Comparison of ENCODE assay signal across 1 cellular context in genomic region chr2:25300001-25300400, GRCh38.
TF ChIP-seq lines count a peak whose summit lies in the region.

No MANE protein-coding gene starts in this region.

TF ChIP-seq in H1, 55 proteins besides CTCF, POLR2A, EP300 and RAD21:
- TF ChIP-seq GTF2F1 (IDR thresholded peaks at IDR 0.05; ENCODE audit: borderline replicate concordance, low read depth, low read length), result no peak
- TF ChIP-seq NANOG (IDR thresholded peaks at IDR 0.05; ENCODE audit: insufficient read depth, low read depth, low read length, poor library complexity, severe bottlenecking), result no peak
- no peak for TF ChIP-seq KDM4A (IDR thresholded peaks at IDR 0.05; ENCODE audit: low read depth, low read length, severe bottlenecking)
- TF ChIP-seq SIRT6 (IDR thresholded peaks at IDR 0.05; ENCODE audit: low read length), result no peak
- TF ChIP-seq EGR1 (IDR thresholded peaks at IDR 0.05; ENCODE audit: borderline replicate concordance, low read depth, low read length), result no peak
- no peak for TF ChIP-seq YY1 (IDR thresholded peaks at IDR 0.05; ENCODE audit: low read depth, low read length)
- TF ChIP-seq FOSL1 (IDR thresholded peaks at IDR 0.05; ENCODE audit: insufficient read depth, low read depth, low read length), result no peak
- no peak for TF ChIP-seq ZNF274 (IDR thresholded peaks at IDR 0.05; ENCODE audit: borderline replicate concordance, extremely low read depth, low read length)
- TF ChIP-seq CHD2 (IDR thresholded peaks at IDR 0.05; ENCODE audit: low read length), result no peak
- TF ChIP-seq CHD1 (IDR thresholded peaks at IDR 0.05; ENCODE audit: low read depth, low read length), result no peak
- TF ChIP-seq JUND (IDR thresholded peaks at IDR 0.05; ENCODE audit: low read length), result no peak
